8 cellular contexts compared by ENCODE assay signal in genomic region chr9:34380511-34381315, GRCh38. TPM values are rescaled to one million over a fixed set of nuclear protein-coding genes. Genes with fewer than 3 reads are reported as not detected.
DNase-seq lines count a peak whose midpoint lies in the region; ATAC-seq, FAIRE-seq and TF ChIP-seq lines count a peak whose summit lies in the region.

No MANE protein-coding gene starts in this region.

- H3K4me3 Mint-ChIP-seq in naive thymus-derived CD8-positive, alpha-beta T cell: peak overlapping the region; percentile 75 to 97 (median 90)
- H3K4me3 Mint-ChIP-seq in stimulated activated naive B cell treated with anti-CD40 and anti-IgM and Interleukin-4, amounts not matched to agents 10 μg/mL and 1 μg/mL and 100 μg/mL, for 72 hours: peak overlapping the region; percentile 85 to 89

- ATAC-seq in naive thymus-derived CD8-positive, alpha-beta T cell: peak; percentile 47 to 60
- peak; percentile 47 to 54 for ATAC-seq in stimulated activated naive B cell treated with anti-CD40 and anti-IgM and Interleukin-4, amounts not matched to agents 10 μg/mL and 1 μg/mL and 100 μg/mL, for 72 hours (replicated peaks)
- no peak for ATAC-seq in GM19467 (IDR thresholded peaks at IDR 0.05; ENCODE audit: unreplicated experiment)

- POLR2A ChIA-PET in naive thymus-derived CD8-positive, alpha-beta T cell (lab: Charles Lee): interaction anchor here (0.6 to 2.7 kb wide), 12 partner anchors 12 to 1775 kb away, joined by 3 to 22 read pairs (median 3); partner anchors contain the start of genes UBAP1 and UBE2R2

- H3K27ac Mint-ChIP-seq in naive thymus-derived CD8-positive, alpha-beta T cell: peak overlapping the region; percentile 32 to 96 (median 88)
- peak overlapping the region; percentile 68 for H3K27ac Mint-ChIP-seq in stimulated activated naive B cell treated with anti-CD40 and anti-IgM and Interleukin-4, amounts not matched to agents 10 μg/mL and 1 μg/mL and 100 μg/mL, for 72 hours

- peaks cover 32 to 55% (median 47%) of the 10 kb centered on the region in 4 donors for H3K4me1 Mint-ChIP-seq in naive thymus-derived CD8-positive, alpha-beta T cell
- peaks cover 25 to 39% of the 10 kb centered on the region in 2 donors for H3K4me1 Mint-ChIP-seq in stimulated activated naive B cell treated with anti-CD40 and anti-IgM and Interleukin-4, amounts not matched to agents 10 μg/mL and 1 μg/mL and 100 μg/mL, for 72 hours

- no peaks in the 10 kb centered on the region for H3K27me3 Mint-ChIP-seq in naive thymus-derived CD8-positive, alpha-beta T cell
- peaks cover 9 to 10% of the 10 kb centered on the region in 2 donors for H3K27me3 Mint-ChIP-seq in stimulated activated naive B cell treated with anti-CD40 and anti-IgM and Interleukin-4, amounts not matched to agents 10 μg/mL and 1 μg/mL and 100 μg/mL, for 72 hours

- H3K4me3 ChIP-seq in fibroblast of pulmonary artery (replicated peaks; ENCODE audit: low read depth, low read length): peak overlapping the region; percentile 54

- peak; percentile 89 for DNase-seq in GM12891 (ENCODE audit: insufficient read length, low spot score)
- DNase-seq in HUDEP-2 (lab: John Stamatoyannopoulos, UW; ENCODE audit: unreplicated experiment in 76 of 76): peak in 65 of 76 experiments; percentile 11 to 78 (median 53)
- DNase-seq in RPMI7951 (ENCODE audit: low read depth): peak; percentile 62
- peak; percentile 69 for DNase-seq in activated T-helper 9 cell treated with anti-CD3 and anti-CD28 coated beads, Interleukin-2, amount 50 U/mL, for 16 hours (ENCODE audit: low read depth)
- DNase-seq in fibroblast of pulmonary artery (ENCODE audit: low read depth): peak; percentile 73
- DNase-seq in naive thymus-derived CD8-positive, alpha-beta T cell: peak; percentile 51 to 84 (median 76)
- DNase-seq in stimulated activated naive B cell treated with anti-CD40 and anti-IgM and Interleukin-4, amounts not matched to agents 10 μg/mL and 1 μg/mL and 100 μg/mL, for 72 hours: peak; percentile 45

- no peak for TF ChIP-seq CTCF in fibroblast of pulmonary artery (IDR thresholded peaks at IDR 0.05; ENCODE audit: low read length, missing control alignments)

- no peaks in the 10 kb centered on the region for H3K36me3 Mint-ChIP-seq in naive thymus-derived CD8-positive, alpha-beta T cell
- no peaks in the 10 kb centered on the region for H3K36me3 Mint-ChIP-seq in stimulated activated naive B cell treated with anti-CD40 and anti-IgM and Interleukin-4, amounts not matched to agents 10 μg/mL and 1 μg/mL and 100 μg/mL, for 72 hours

- no peaks in the 10 kb centered on the region for H3K9me3 Mint-ChIP-seq in naive thymus-derived CD8-positive, alpha-beta T cell
- H3K9me3 Mint-ChIP-seq in stimulated activated naive B cell treated with anti-CD40 and anti-IgM and Interleukin-4, amounts not matched to agents 10 μg/mL and 1 μg/mL and 100 μg/mL, for 72 hours: no peaks in the 10 kb centered on the region

- FAIRE-seq in GM12891 (lab: Jason Lieb, UNC): peak; percentile 55

- no peak for TF ChIP-seq POLR2A in GM12891 (IDR thresholded peaks at IDR 0.05; ENCODE audit: low read depth, low read length)

TF ChIP-seq in GM12891, 5 proteins besides CTCF, POLR2A, EP300 and RAD21:
- TF ChIP-seq PAX5 (IDR thresholded peaks at IDR 0.05; ENCODE audit: insufficient read depth, low read length, severe bottlenecking) (no peak), POLR2AphosphoS5 (IDR thresholded peaks at IDR 0.05; ENCODE audit: low read depth, low read length) (no peak), SPI1 (IDR thresholded peaks at IDR 0.05; ENCODE audit: low read depth, low read length) (no peak), POU2F2 (IDR thresholded peaks at IDR 0.05; ENCODE audit: low read depth, low read length) (no peak), TAF1 (IDR thresholded peaks at IDR 0.05; ENCODE audit: low read depth, low read length) (no peak)

RNA-seq across cellular contexts. Expression of gene MYORG, which starts 4.0 kb away (rescaled TPM):
- polyA plus RNA-seq in GM12891 (2012; ENCODE audit: low read depth, missing spikeins): 0.21 TPM
- total RNA-seq in RPMI7951 (2014; rRNA removed; shearing (Covaris generic)): 1.7 and 2.0 TPM in 2 replicates
- total RNA-seq in naive thymus-derived CD8-positive, alpha-beta T cell: 1 to 10 TPM; 1.2 to 1.5 TPM
- polyA plus RNA-seq in naive thymus-derived CD8-positive, alpha-beta T cell: under 1 TPM; 0.17 to 0.39 (median 0.37) TPM

RNA-seq across cellular contexts. Expression of gene NUDT2, which starts 51.3 kb away (rescaled TPM):
- polyA plus RNA-seq in GM12891 (2012; ENCODE audit: low read depth, missing spikeins): 27.3 TPM
- 40.6 and 47.3 TPM in 2 replicates for total RNA-seq in RPMI7951 (2014; rRNA removed; shearing (Covaris generic))
- total RNA-seq in naive thymus-derived CD8-positive, alpha-beta T cell: 10 to 100 TPM; 18.9 to 19.3 TPM
- polyA plus RNA-seq in naive thymus-derived CD8-positive, alpha-beta T cell: 10 to 100 TPM; 28.0 to 71.2 (median 35.1) TPM

RNA-seq across cellular contexts. Expression of gene KIF24, which starts 51.6 kb away (rescaled TPM):
- 1.6 TPM for polyA plus RNA-seq in GM12891 (2012; ENCODE audit: low read depth, missing spikeins)
- 6.9 and 7.1 TPM in 2 replicates for total RNA-seq in RPMI7951 (2014; rRNA removed; shearing (Covaris generic))
- total RNA-seq in naive thymus-derived CD8-positive, alpha-beta T cell: under 1 TPM; 0.19 to 0.44 TPM
- polyA plus RNA-seq in naive thymus-derived CD8-positive, alpha-beta T cell: not detected
